ENCODE assay signal across 1 cellular context in genomic region chr18:23451011-23451410, GRCh38.
TF ChIP-seq lines count a peak whose summit lies in the region.

No MANE protein-coding gene starts in this region.

TF ChIP-seq in IMR-90, 13 proteins besides CTCF, POLR2A, EP300 and RAD21:
- TF ChIP-seq RFX5 (IDR thresholded peaks at IDR 0.05; ENCODE audit: low read depth, low read length) (no peak), SMC3 (IDR thresholded peaks at IDR 0.05; ENCODE audit: low read depth, low read length) (no peak), FOS (IDR thresholded peaks at IDR 0.05; ENCODE audit: low read depth, low read length) (no peak), NFE2L2 (IDR thresholded peaks at IDR 0.05; ENCODE audit: low read depth, low read length) (no peak), BHLHE40 (IDR thresholded peaks at IDR 0.05; ENCODE audit: low read depth, low read length) (no peak)
